In the genomic region with DNA sequence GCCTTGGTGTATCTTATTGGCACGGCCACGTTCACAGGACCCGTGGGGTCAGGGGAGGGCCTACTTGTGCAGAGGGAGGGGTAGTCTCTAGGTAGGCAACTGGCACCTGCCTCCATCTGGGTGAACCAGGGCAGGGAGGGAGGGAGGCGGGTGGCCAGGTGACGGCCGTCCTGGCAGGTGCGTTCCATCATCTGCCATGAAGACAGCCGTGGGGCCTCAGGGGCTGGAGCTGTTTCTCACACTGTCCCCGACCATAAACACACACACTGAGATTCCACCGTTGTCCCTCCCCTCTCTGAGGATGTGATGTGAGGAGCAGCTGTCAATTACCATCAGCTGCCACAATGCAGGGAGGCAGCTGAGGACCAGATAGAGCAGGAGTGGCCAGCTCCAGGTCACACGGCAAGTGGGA, we compare ENCODE assay signal across 11 cellular contexts. TPM values are rescaled to one million over a fixed set of nuclear protein-coding genes. Genes with fewer than 3 reads are reported as not detected.
DNase-seq lines count a peak whose midpoint lies in the region; ATAC-seq, FAIRE-seq and TF ChIP-seq lines count a peak whose summit lies in the region.
"Had no signal": no experiment of that assay in that cellular context is flagged by ENCODE, and none has a peak within 500 bp of the region (broad histone marks: within the 10 kb centered on the region; RNA-seq: fewer than 3 reads in every experiment).

No MANE protein-coding gene starts in this region.

- CTCF ChIA-PET in MCF 10A (lab: Yijun Ruan, JAX) (interaction anchor here (0.6 to 0.7 kb wide), 2 partner anchors 12 to 56 kb away, joined by 3 to 4 read pairs; no protein-coding TSS in a partner anchor), GM12878 (lab: Yijun Ruan, JAX) (interaction anchor here (1.2 kb wide), 1 partner anchor 9 kb away, joined by 3 read pairs; no protein-coding TSS in a partner anchor)

- no peak for DNase-seq in breast epithelium (ENCODE audit: low spot score in 2 of 2)
- DNase-seq in MCF 10A (ENCODE audit: unreplicated experiment) = no peak
- DNase-seq in GM12878 (ENCODE audit: low read depth, low spot score) = no peak
- DNase-seq in upper lobe of left lung = no peak
- no peak for DNase-seq in foreskin fibroblast
- no peak for DNase-seq in HTR-8/SVneo (ENCODE audit: insufficient read length, low spot score)
- DNase-seq: activated naive CD8-positive, alpha-beta T cell treated with anti-CD3 and anti-CD28 coated beads, Interleukin-2, amount 50 U/mL, for 24 hours; stimulated activated CD4-positive, alpha-beta T cell treated with anti-CD3 and anti-CD28 coated beads, Interleukin-12 subunit alpha, Interleukin-12 subunit beta, amount 100 ng/mL, for 4 hours had no signal

- POLR2A ChIA-PET in MCF 10A (lab: Yijun Ruan, JAX) = interaction anchor here (0.7 to 1.9 kb wide), 2 partner anchors 13 to 176 kb away, joined by 3 to 4 read pairs; no protein-coding TSS in a partner anchor
- POLR2A ChIA-PET in GM12878 (lab: Charles Lee) = no interaction called here

- FAIRE-seq in GM12878 (lab: Jason Lieb, UNC) (no peak), HTR-8/SVneo (lab: Jason Lieb, UNC) (no peak)

- TF ChIP-seq EP300 in GM12878 (IDR thresholded peaks at IDR 0.05; ENCODE audit: borderline replicate concordance in 1 of 2, control insufficient read depth in 1 of 2, low read depth in 2 of 2, low read length in 2 of 2) (no peak), upper lobe of left lung (IDR thresholded peaks at IDR 0.05) (no peak)

- peaks cover 25 to 56% of the 10 kb centered on the region in 2 donors for H3K4me1 ChIP-seq in breast epithelium
- H3K4me1 ChIP-seq in GM12878 (ENCODE audit: control insufficient read depth, insufficient read depth, low read length) = peaks cover 42% of the 10 kb centered on the region
- H3K4me1 ChIP-seq in muscle layer of duodenum (ENCODE audit: control insufficient read depth in 1 of 2, insufficient read depth in 2 of 2, low read length in 2 of 2) = peaks cover 48 to 85% of the 10 kb centered on the region in 2 donors
- H3K4me1 ChIP-seq in upper lobe of left lung = peaks cover 74 to 98% (median 88%) of the 10 kb centered on the region in 4 donors

- RAD21 ChIA-PET in GM12878 (lab: Charles Lee; ENCODE audit: unreplicated experiment) = no interaction called here

- H3K4me2 ChIP-seq in GM12878 (ENCODE audit: control insufficient read depth, insufficient read depth) = no peak overlapping the region

- peaks cover 43% of the 10 kb centered on the region for H3K4me1 Mint-ChIP-seq in MCF 10A (ENCODE audit: insufficient read depth, unreplicated experiment)

- no peak for TF ChIP-seq CTCF in breast epithelium (IDR thresholded peaks at IDR 0.05)
- no peak for TF ChIP-seq CTCF in MCF 10A (IDR thresholded peaks at IDR 0.05; ENCODE audit: unreplicated experiment)
- no peak for TF ChIP-seq CTCF in GM12878 (IDR thresholded peaks at IDR 0.05 in 2 of 3, conservative IDR thresholded peaks at IDR 0.05 in 1 of 3; ENCODE audit: control insufficient read depth in 2 of 3, extremely low read depth in 1 of 3, insufficient read depth in 1 of 3, low read depth in 3 of 3, low read length in 3 of 3)
- TF ChIP-seq CTCF in upper lobe of left lung (IDR thresholded peaks at IDR 0.05) = no peak
- no peak for TF ChIP-seq CTCF in foreskin fibroblast (IDR thresholded peaks at IDR 0.05; ENCODE audit: low read depth, low read length)

- SMC1A ChIA-PET in GM12878 (lab: Charles Lee; ENCODE audit: uncharacterized antibody, unreplicated experiment) = no interaction called here

- H3K36me3 ChIP-seq in breast epithelium = no peaks in the 10 kb centered on the region
- H3K36me3 ChIP-seq in GM12878 (ENCODE audit: control insufficient read depth in 2 of 2, insufficient read depth in 2 of 2, low read length in 1 of 2) = no peaks in the 10 kb centered on the region
- H3K36me3 ChIP-seq in muscle layer of duodenum (ENCODE audit: control insufficient read depth in 1 of 2, insufficient read depth in 2 of 2, low read length in 2 of 2) = no peaks in the 10 kb centered on the region
- no peaks in the 10 kb centered on the region for H3K36me3 ChIP-seq in upper lobe of left lung

- H3K27ac ChIP-seq in breast epithelium = peak overlapping the region; percentile 90
- H3K27ac ChIP-seq in GM12878 (ENCODE audit: control insufficient read depth, insufficient read depth) = no peak overlapping the region
- H3K27ac ChIP-seq in muscle layer of duodenum (ENCODE audit: low read length) = peak overlapping the region; percentile 10
- H3K27ac ChIP-seq in upper lobe of left lung = peak overlapping the region; percentile 40 to 84 (median 66)

- in situ Hi-C loops in GM12878 (cut with MboI) = no loop called here

- H3K4me3 ChIP-seq in breast epithelium = peak overlapping the region in 1 of 3 donors; percentile 31
- H3K4me3 ChIP-seq in GM12878 = no peak overlapping the region
- H3K4me3 ChIP-seq in muscle layer of duodenum (ENCODE audit: low read depth in 1 of 2, low read length in 2 of 2) = no peak overlapping the region
- H3K4me3 ChIP-seq in upper lobe of left lung = no peak overlapping the region
- H3K4me3 ChIP-seq in foreskin fibroblast (ENCODE audit: low read depth in 1 of 2, low read length in 2 of 2) = no peak overlapping the region

- H3K27me3 Mint-ChIP-seq in MCF 10A (ENCODE audit: insufficient read depth, unreplicated experiment) = no peaks in the 10 kb centered on the region
- H3K27me3 Mint-ChIP-seq: activated naive CD8-positive, alpha-beta T cell treated with anti-CD3 and anti-CD28 coated beads, Interleukin-2, amount 50 U/mL, for 24 hours had no signal

- TF ChIP-seq POLR2A in breast epithelium (IDR thresholded peaks at IDR 0.05) (no peak), GM12878 (IDR thresholded peaks at IDR 0.05; ENCODE audit: low read depth, low read length) (no peak), upper lobe of left lung (IDR thresholded peaks at IDR 0.05) (no peak)

- 32% methylated on average over 11 of the region's 11 CpGs for WGBS in GM12878 (ENCODE audit: insufficient coverage, insufficient replicate concordance, low lambda C conversion rate, missing lambda C conversion rate)
- 25 to 50% methylated on average over 2 to 11 of the region's 11 CpGs for WGBS in upper lobe of left lung, 2 donors

- H3K79me2 ChIP-seq in GM12878 (ENCODE audit: control insufficient read depth, insufficient read depth, low read length) = no peaks in the 10 kb centered on the region

- H3K36me3 Mint-ChIP-seq in MCF 10A (ENCODE audit: insufficient read depth, unreplicated experiment) = no peaks in the 10 kb centered on the region

- no peak overlapping the region for H3K9ac ChIP-seq in GM12878 (ENCODE audit: control insufficient read depth, insufficient read depth, low read length)

- ATAC-seq in GM12878 = no peak
- no peak for ATAC-seq in upper lobe of left lung (ENCODE audit: low FRiP score in 2 of 2)
- ATAC-seq in GM21360 (IDR thresholded peaks at IDR 0.05; ENCODE audit: unreplicated experiment) = no peak
- ATAC-seq: activated CD4-positive, CD25-positive, alpha-beta regulatory T cell treated with anti-CD3 and anti-CD28 coated beads, Interleukin-2, amount 50 U/mL, for 24 hours; activated naive CD8-positive, alpha-beta T cell treated with anti-CD3 and anti-CD28 coated beads, Interleukin-2, amount 50 U/mL, for 24 hours had no signal

- BruUV-seq in MCF 10A (replicated peaks; lab: Mats Ljungman, UMichigan) = no TSS peak
- no TSS peak for BruUV-seq in GM12878 (replicated peaks; lab: Mats Ljungman, UMichigan)

- no peak overlapping the region for H2AFZ ChIP-seq in GM12878 (ENCODE audit: control insufficient read depth, low read depth, low read length)

- intact Hi-C loops in breast epithelium (cut with DNase I; ENCODE audit: low total_unique reads) = no loop called here
- intact Hi-C loops in MCF 10A (cut with micrococcal nuclease) = no loop called here
- intact Hi-C loops in GM12878 (cut with micrococcal nuclease; ENCODE audit: unreplicated experiment) = no loop called here

- H4K20me1 ChIP-seq in GM12878 (ENCODE audit: control insufficient read depth, insufficient read depth) = peaks cover 4% of the 10 kb centered on the region; the same call in 1 of the 2 replicates

- H3K9me3 ChIP-seq in breast epithelium = no peaks in the 10 kb centered on the region
- H3K9me3 ChIP-seq in GM12878 (replicated peaks; ENCODE audit: control insufficient read depth, insufficient read depth, low read length) = no peaks in the 10 kb centered on the region
- H3K9me3 ChIP-seq in muscle layer of duodenum (ENCODE audit: control insufficient read depth in 1 of 2, low read length in 2 of 2) = no peaks in the 10 kb centered on the region
- no peaks in the 10 kb centered on the region for H3K9me3 ChIP-seq in upper lobe of left lung

- no peak overlapping the region for H3K27ac Mint-ChIP-seq in MCF 10A (ENCODE audit: low read depth, unreplicated experiment)
- H3K27ac Mint-ChIP-seq: activated naive CD8-positive, alpha-beta T cell treated with anti-CD3 and anti-CD28 coated beads, Interleukin-2, amount 50 U/mL, for 24 hours had no signal

- no peaks in the 10 kb centered on the region for H3K27me3 ChIP-seq in breast epithelium
- no peaks in the 10 kb centered on the region for H3K27me3 ChIP-seq in GM12878 (replicated peaks in 1 of 2; ENCODE audit: control insufficient read depth in 2 of 2, insufficient read depth in 2 of 2, low read length in 1 of 2)
- no peaks in the 10 kb centered on the region for H3K27me3 ChIP-seq in muscle layer of duodenum (ENCODE audit: low read depth, low read length)
- H3K27me3 ChIP-seq in upper lobe of left lung = no peaks in the 10 kb centered on the region

- H3K9me3 Mint-ChIP-seq in MCF 10A (ENCODE audit: unreplicated experiment) = no peaks in the 10 kb centered on the region
- H3K9me3 Mint-ChIP-seq: activated naive CD8-positive, alpha-beta T cell treated with anti-CD3 and anti-CD28 coated beads, Interleukin-2, amount 50 U/mL, for 24 hours had no signal

- no peak for TF ChIP-seq RAD21 in GM12878 (IDR thresholded peaks at IDR 0.05; ENCODE audit: insufficient read depth, low read depth, low read length)

- H3K4me3 Mint-ChIP-seq in MCF 10A (ENCODE audit: unreplicated experiment) = no peak overlapping the region
- H3K4me3 Mint-ChIP-seq: activated naive CD8-positive, alpha-beta T cell treated with anti-CD3 and anti-CD28 coated beads, Interleukin-2, amount 50 U/mL, for 24 hours had no signal

RNA-seq across cellular contexts. Expression of gene ZMIZ1, which starts 32.8 kb away (rescaled TPM):
- 10 to 100 TPM; 34.4 to 63.7 (median 39.8) TPM for total RNA-seq in breast epithelium
- total RNA-seq in MCF 10A (2022) = 15.5 and 20.3 TPM in 2 replicates
- 58.0 and 59.2 TPM in 2 replicates for total RNA-seq in GM12878 (2013; cell fraction: nucleolus; rRNA removed)
- total RNA-seq in GM12878 (2014; rRNA removed) = 11.6 and 15.6 TPM in 2 replicates
- total RNA-seq in GM12878 (2014; rRNA removed; fragmentation: Illumina TruSeq; extraction: Trizol) = 8.8 and 9.3 TPM in 2 replicates
- total RNA-seq in GM12878 (2021) = 76.8 and 82.3 TPM in 2 replicates
- polyA plus RNA-seq in GM12878 (2011; ENCODE audit: low read depth) = 13.1 TPM
- polyA plus RNA-seq in GM12878 (2011; rRNA removed) = 3.8 and 6.2 TPM in 2 replicates
- polyA plus RNA-seq in GM12878 (2011; cell fraction: cytosol; rRNA removed) = 10.6 and 15.1 TPM in 2 replicates
- polyA plus RNA-seq in GM12878 (2011; cell fraction: nucleus; rRNA removed) = 38.2 and 62.5 TPM in 2 replicates
- 29.9 and 31.2 TPM in 2 replicates for polyA plus RNA-seq in GM12878 (2012)
- polyA plus RNA-seq in GM12878 (2014; fragmentation: Illumina TruSeq; extraction: Trizol) = 30.8 and 53.4 TPM in 2 replicates
- polyA plus RNA-seq in GM12878 (2014; fragmentation: Nextera tagmentation; extraction: Ambion mirVana) = 1 to 10 TPM; 3.1 to 4.5 TPM
- polyA plus RNA-seq in GM12878 (2014; rRNA removed) = 25.3 and 42.8 TPM in 2 replicates
- polyA plus RNA-seq in GM12878 (2016; fragmentation: Nextera tagmentation; extraction: Ambion mirVana) = 10 to 100 TPM; 14.6 to 15.3 TPM
- polyA minus RNA-seq in GM12878 (2011; rRNA and poly(A)+ RNA removed) = 12.3 and 21.0 TPM in 2 replicates
- polyA minus RNA-seq in GM12878 (2011; cell fraction: cytosol; rRNA and poly(A)+ RNA removed) = 19.8 and 25.0 TPM in 2 replicates
- polyA minus RNA-seq in GM12878 (2011; cell fraction: nucleus; rRNA and poly(A)+ RNA removed) = 21.2 and 33.5 TPM in 2 replicates
- 10 to 100 TPM; 51.0 to 99.2 (median 91.8) TPM for total RNA-seq in upper lobe of left lung
